9 cellular contexts compared by ENCODE assay signal in genomic region chr1:16710656-16711055, GRCh38. TPM values are rescaled to one million over a fixed set of nuclear protein-coding genes. Genes with fewer than 3 reads are reported as not detected.
DNase-seq lines count a peak whose midpoint lies in the region.
"Not testable (repeated sequence)": the region's sequence is repeated elsewhere in the genome, so short reads cannot be mapped to it uniquely, and the experiment has no call there.
"Had no signal": no experiment of that assay in that cellular context is flagged by ENCODE, and none has a peak within 500 bp of the region (broad histone marks: within the 10 kb centered on the region; RNA-seq: fewer than 3 reads in every experiment).

No MANE protein-coding gene starts in this region.

- in situ Hi-C loops in G401 (cut with HindIII; ENCODE audit: low sequenced_read_pairs) = not testable (repeated sequence)

- DNase-seq in G401 (ENCODE audit: low spot score) = peak; percentile 69
- peak; percentile 86 for DNase-seq in NCI-H345 (lab: John Stamatoyannopoulos, UW)
- DNase-seq in RPMI8226 = peak; percentile 38
- peak in 31 of 56 donors; percentile 22 to 87 (median 49) for DNase-seq in amygdala (lab: John Stamatoyannopoulos, UW)
- peak; percentile 48 for DNase-seq in globus pallidus (ENCODE audit: low spot score)
- DNase-seq in medulla oblongata (ENCODE audit: extremely low spot score) = peak; percentile 53
- DNase-seq in putamen (ENCODE audit: low spot score) = peak; percentile 56

RNA-seq across cellular contexts. Expression of gene RNU1-4, which starts 29.7 kb away (rescaled TPM):
- not detected in 2 replicates for total RNA-seq in G401 (2014; rRNA removed; shearing (Covaris generic))
- total RNA-seq: GM23338, LHCN-M2 had no signal

RNA-seq across cellular contexts. Expression of gene RNU1-3, which starts 43.9 kb away (rescaled TPM):
- not detected in 2 replicates for total RNA-seq in G401 (2014; rRNA removed; shearing (Covaris generic))
- total RNA-seq: GM23338, LHCN-M2 had no signal

Comparison
In these comparisons a context has a peak if more than half of its experiments do, and no peak if none do; other contexts are left out.
1. Peak in every context shown above with its lines: DNase-seq.